21 cellular contexts compared by ENCODE assay signal in genomic region chr12:47885566-47885965, GRCh38. TPM values are rescaled to one million over a fixed set of nuclear protein-coding genes. Genes with fewer than 3 reads are reported as not detected.
DNase-seq lines count a peak whose midpoint lies in the region; ATAC-seq, FAIRE-seq and TF ChIP-seq lines count a peak whose summit lies in the region.
"Had no signal": no experiment of that assay in that cellular context is flagged by ENCODE, and none has a peak within 500 bp of the region (broad histone marks: within the 10 kb centered on the region; RNA-seq: fewer than 3 reads in every experiment).

No MANE protein-coding gene starts in this region.

- peak overlapping the region; percentile 33 for H3K4me3 Mint-ChIP-seq in T-helper 17 cell
- H3K4me3 Mint-ChIP-seq: HFFc6 had no signal

- POLR2A ChIA-PET in HepG2 (lab: Yijun Ruan, JAX), result no interaction called here
- POLR2A ChIA-PET in GM12878 (lab: Charles Lee), result interaction anchor here (1.3 to 2.9 kb wide), 6 partner anchors 9 to 131 kb away, joined by 4 to 22 read pairs (median 8); partner anchors contain the start of gene VDR

- no peaks in the 10 kb centered on the region for H4K20me1 ChIP-seq in HepG2 (ENCODE audit: insufficient read depth, low read length)
- H4K20me1 ChIP-seq in GM12878 (ENCODE audit: control insufficient read depth, insufficient read depth), result no peaks in the 10 kb centered on the region

- peaks cover 2% of the 10 kb centered on the region for H3K36me3 Mint-ChIP-seq in T-helper 17 cell (ENCODE audit: low read depth)

- WGBS in HepG2 (ENCODE audit: low lambda C conversion rate), result 57% methylated on average over 2 of the region's 2 CpGs
- WGBS in right lobe of liver (ENCODE audit: insufficient coverage, low coverage, low lambda C conversion rate, missing lambda C conversion rate), result 80% methylated on average over 1 of the region's 2 CpGs
- WGBS in GM12878 (ENCODE audit: insufficient coverage, insufficient replicate concordance, low lambda C conversion rate, missing lambda C conversion rate), result 39% methylated on average over 2 of the region's 2 CpGs

- no peak overlapping the region for H3K4me3 ChIP-seq in HepG2 (replicated peaks in 1 of 3; ENCODE audit: insufficient read depth in 1 of 3, low read depth in 2 of 3, low read length in 3 of 3)
- H3K4me3 ChIP-seq in right lobe of liver, result no peak overlapping the region
- H3K4me3 ChIP-seq in GM12878, result no peak overlapping the region
- H3K4me3 ChIP-seq: hepatocyte, lung, SJSA1, tibial artery had no signal

- H3K4me2 ChIP-seq in HepG2 (ENCODE audit: low read depth, low read length) (no peak overlapping the region), GM12878 (ENCODE audit: control insufficient read depth, insufficient read depth) (peak overlapping the region; percentile 94)
- H3K4me2 ChIP-seq: hepatocyte had no signal

- H3K27ac Mint-ChIP-seq in T-helper 17 cell, result peak overlapping the region; percentile 87
- H3K27ac Mint-ChIP-seq: HFFc6 had no signal

- peaks cover 34% of the 10 kb centered on the region for H3K4me1 ChIP-seq in HepG2 (ENCODE audit: insufficient read depth, low read length)
- H3K4me1 ChIP-seq in right lobe of liver, result peaks cover 0 to 2% (median 0%) of the 10 kb centered on the region in 4 donors
- H3K4me1 ChIP-seq in GM12878 (ENCODE audit: control insufficient read depth, insufficient read depth, low read length), result peaks cover 55% of the 10 kb centered on the region

- BruUV-seq in HepG2 (replicated peaks; lab: Mats Ljungman, UMichigan) (no TSS peak), GM12878 (replicated peaks; lab: Mats Ljungman, UMichigan) (no TSS peak)

- TF ChIP-seq CTCF in HepG2 (CRISPR knock-in tag; IDR thresholded peaks at IDR 0.05), result no peak
- TF ChIP-seq CTCF in right lobe of liver (IDR thresholded peaks at IDR 0.05), result no peak
- no peak for TF ChIP-seq CTCF in GM12878 (IDR thresholded peaks at IDR 0.05 in 2 of 3, conservative IDR thresholded peaks at IDR 0.05 in 1 of 3; ENCODE audit: control insufficient read depth in 2 of 3, extremely low read depth in 1 of 3, insufficient read depth in 1 of 3, low read depth in 3 of 3, low read length in 3 of 3)

- H3K27me3 ChIP-seq in HepG2 (ENCODE audit: control insufficient read depth in 1 of 2, insufficient read depth in 2 of 2, low read length in 2 of 2) (peaks cover 0 to 19% of the 10 kb centered on the region in 2 experiments; a peak in 2 of 5 replicates), right lobe of liver (no peaks in the 10 kb centered on the region), GM12878 (replicated peaks in 1 of 2; ENCODE audit: control insufficient read depth in 2 of 2, insufficient read depth in 2 of 2, low read length in 1 of 2) (no peaks in the 10 kb centered on the region)
- H3K27me3 ChIP-seq: brain microvascular endothelial cell, hepatocyte, SJSA1 had no signal

- FAIRE-seq in HepG2 (lab: Jason Lieb, UNC) (no peak), GM12878 (lab: Jason Lieb, UNC) (no peak)
- FAIRE-seq: endothelial cell of umbilical vein had no signal

- TF ChIP-seq POLR2A in HepG2 (IDR thresholded peaks at IDR 0.05; ENCODE audit: insufficient read depth in 1 of 2, low read depth in 2 of 2, low read length in 2 of 2) (no peak), right lobe of liver (IDR thresholded peaks at IDR 0.05) (no peak), GM12878 (IDR thresholded peaks at IDR 0.05; ENCODE audit: low read depth, low read length) (no peak)

- H3K27ac ChIP-seq in HepG2 (ENCODE audit: extremely low read length, insufficient read depth, low read length), result no peak overlapping the region
- no peak overlapping the region for H3K27ac ChIP-seq in right lobe of liver
- H3K27ac ChIP-seq in GM12878 (ENCODE audit: control insufficient read depth, insufficient read depth), result no peak overlapping the region; the same call in 1 of the 2 replicates
- H3K27ac ChIP-seq: brain microvascular endothelial cell, hepatocyte, SJSA1, tibial artery had no signal

- DNase-seq in HepG2 (ENCODE audit: low spot score) (no peak), right lobe of liver (no peak), T-helper 17 cell (no peak), GM12878 (ENCODE audit: low read depth, low spot score) (no peak), cerebellar nuclear complex (lab: John Stamatoyannopoulos, UW) (no peak), dermis blood vessel endothelial cell (no peak)
- DNase-seq: brain microvascular endothelial cell, COR-L47, cortex of kidney, DND-41, HFFc6, NCI-H1694 treated with DMSO at 0.1 percent for 48 hours, NCI-H2227 treated with DMSO at 0.1 percent for 48 hours, occipital lobe had no signal

- no peaks in the 10 kb centered on the region for H3K9me3 ChIP-seq in HepG2 (ENCODE audit: low read length)
- no peaks in the 10 kb centered on the region for H3K9me3 ChIP-seq in right lobe of liver
- H3K9me3 ChIP-seq in T-helper 17 cell (ENCODE audit: control insufficient read depth, low read length, poor library complexity, severe bottlenecking), result no peaks in the 10 kb centered on the region
- H3K9me3 ChIP-seq in GM12878 (replicated peaks; ENCODE audit: control insufficient read depth, insufficient read depth, low read length), result no peaks in the 10 kb centered on the region
- H3K9me3 ChIP-seq: SJSA1, tibial artery had no signal

- H3K36me3 ChIP-seq in HepG2 (replicated peaks in 1 of 2; ENCODE audit: control insufficient read depth in 1 of 2, insufficient read depth in 2 of 2, low read length in 2 of 2), result no peaks in the 10 kb centered on the region
- no peaks in the 10 kb centered on the region for H3K36me3 ChIP-seq in right lobe of liver
- no peaks in the 10 kb centered on the region for H3K36me3 ChIP-seq in GM12878 (ENCODE audit: control insufficient read depth in 2 of 2, insufficient read depth in 2 of 2, low read length in 1 of 2)
- H3K36me3 ChIP-seq: brain microvascular endothelial cell, SJSA1, tibial artery had no signal

- H3K4me1 Mint-ChIP-seq in T-helper 17 cell, result peaks cover 47% of the 10 kb centered on the region

- in situ Hi-C loops in HepG2 (cut with HindIII; ENCODE audit: extremely low pct_ligation_motif_present, low pct_unique_long_range_greater_than_20kb) (no loop called here), GM12878 (cut with MboI) (no loop called here)

- CTCF ChIA-PET in HepG2 (lab: Yijun Ruan, JAX; ENCODE audit: low intra/inter-chr PET ratio, low total read pairs) (no interaction called here), GM12878 (lab: Yijun Ruan, JAX) (interaction anchor here (0.6 to 13.0 kb wide), 16 partner anchors 9 to 272 kb away, joined by 3 to 94 read pairs (median 8); partner anchors contain the start of gene VDR)

- ATAC-seq in HepG2 (no peak), right lobe of liver (no peak), T-helper 17 cell (no peak), GM12878 (no peak), HG03521 (IDR thresholded peaks at IDR 0.05; ENCODE audit: unreplicated experiment) (no peak)
- ATAC-seq: Panc1 had no signal

- TF ChIP-seq EP300 in HepG2 (IDR thresholded peaks at IDR 0.05; ENCODE audit: low read depth in 2 of 2, low read length in 2 of 2) (no peak), HepG2 (CRISPR knock-in tag; IDR thresholded peaks at IDR 0.05; ENCODE audit: borderline replicate concordance) (no peak), GM12878 (IDR thresholded peaks at IDR 0.05; ENCODE audit: borderline replicate concordance in 1 of 2, control insufficient read depth in 1 of 2, low read depth in 2 of 2, low read length in 2 of 2) (no peak)

- H3K27me3 Mint-ChIP-seq in T-helper 17 cell, result no peaks in the 10 kb centered on the region

- H3K9ac ChIP-seq in HepG2 (ENCODE audit: insufficient read depth, low read depth, low read length) (no peak overlapping the region), GM12878 (ENCODE audit: control insufficient read depth, insufficient read depth, low read length) (no peak overlapping the region; the same call in 1 of the 2 replicates)

- RAD21 ChIA-PET in GM12878 (lab: Charles Lee; ENCODE audit: unreplicated experiment), result interaction anchor here (0.6 to 4.4 kb wide), 16 partner anchors 9 to 130 kb away, joined by 3 to 44 read pairs (median 8); partner anchors contain the start of genes RAPGEF3 and VDR

- intact Hi-C loops in HepG2 (cut with micrococcal nuclease; ENCODE audit: unreplicated experiment), result no loop called here
- intact Hi-C loops in right lobe of liver (cut with DNase I), result no loop called here
- intact Hi-C loops in GM12878 (cut with micrococcal nuclease; ENCODE audit: unreplicated experiment), result no loop called here

- H3K79me2 ChIP-seq in HepG2 (ENCODE audit: insufficient read depth, low read length) (no peaks in the 10 kb centered on the region), GM12878 (ENCODE audit: control insufficient read depth, insufficient read depth, low read length) (no peaks in the 10 kb centered on the region)
- H3K79me2 ChIP-seq: hepatocyte had no signal

- H2AFZ ChIP-seq in HepG2 (ENCODE audit: low read length) (no peak overlapping the region), GM12878 (ENCODE audit: control insufficient read depth, low read depth, low read length) (peak overlapping the region; percentile 55; the same call in 1 of the 2 replicates)
- H2AFZ ChIP-seq: hepatocyte had no signal

- TF ChIP-seq RAD21 in HepG2 (CRISPR knock-in tag; IDR thresholded peaks at IDR 0.05) (no peak), GM12878 (IDR thresholded peaks at IDR 0.05; ENCODE audit: insufficient read depth, low read depth, low read length) (no peak)

- SMC1A ChIA-PET in GM12878 (lab: Charles Lee; ENCODE audit: uncharacterized antibody, unreplicated experiment), result interaction anchor here (0.6 to 11.6 kb wide), 17 partner anchors 9 to 1660 kb away, joined by 3 to 118 read pairs (median 5); partner anchors contain the start of gene HDAC7

RNA-seq across cellular contexts. Expression of gene VDR, which starts 19.2 kb away (rescaled TPM):
- total RNA-seq in HepG2 (2016; rRNA removed; fragmentation: Illumina TruSeq; extraction: Trizol), result 0.21 and 0.33 TPM in 2 replicates
- 0.09 TPM in 1 of 2 replicates, not detected in the other for total RNA-seq in HepG2 (2016; cell fraction: cytosol; rRNA removed; fragmentation: Illumina TruSeq; extraction: Trizol; ENCODE audit: low read depth)
- 0.40 and 0.52 TPM in 2 replicates for total RNA-seq in HepG2 (2016; cell fraction: insoluble cytoplasmic fraction; rRNA removed; fragmentation: Illumina TruSeq; extraction: Trizol)
- 0.14 and 0.22 TPM in 2 replicates for total RNA-seq in HepG2 (2016; cell fraction: membrane; rRNA removed; fragmentation: Illumina TruSeq; extraction: Trizol)
- total RNA-seq in HepG2 (2016; cell fraction: nucleus; rRNA removed; fragmentation: Illumina TruSeq; extraction: Trizol), result 0.16 and 0.25 TPM in 2 replicates
- polyA plus RNA-seq in HepG2 (2011; rRNA removed), result 0.08 and 0.13 TPM in 2 replicates
- polyA plus RNA-seq in HepG2 (2011; cell fraction: cytosol; rRNA removed), result 0.04 and 0.09 TPM in 2 replicates
- 0.10 and 0.21 TPM in 2 replicates for polyA plus RNA-seq in HepG2 (2011; cell fraction: nucleus; rRNA removed)
- 0.08 and 0.35 TPM in 2 replicates for polyA plus RNA-seq in HepG2 (2012)
- not detected in 2 replicates for polyA plus RNA-seq in HepG2 (2016; cell fraction: cytosol; fragmentation: Illumina TruSeq; extraction: Trizol; ENCODE audit: low read depth)
- polyA plus RNA-seq in HepG2 (2016; cell fraction: insoluble cytoplasmic fraction; fragmentation: Illumina TruSeq; extraction: Trizol; ENCODE audit: low read depth), result 0.24 and 0.36 TPM in 2 replicates
- polyA plus RNA-seq in HepG2 (2016; cell fraction: membrane; fragmentation: Illumina TruSeq; extraction: Trizol; ENCODE audit: low read depth), result 0.03 and 0.12 TPM in 2 replicates
- polyA plus RNA-seq in HepG2 (2016; cell fraction: nucleus; fragmentation: Illumina TruSeq; extraction: Trizol; ENCODE audit: insufficient read depth, low read depth), result 0.48 and 0.64 TPM in 2 replicates
- polyA minus RNA-seq in HepG2 (2011; rRNA and poly(A)+ RNA removed; ENCODE audit: low replicate concordance), result 0.16 and 12.3 TPM in 2 replicates
- polyA minus RNA-seq in HepG2 (2011; cell fraction: cytosol; rRNA and poly(A)+ RNA removed), result not detected in 2 replicates
- 0.13 and 0.25 TPM in 2 replicates for polyA minus RNA-seq in HepG2 (2011; cell fraction: nucleus; rRNA and poly(A)+ RNA removed)
- 1 to 10 TPM in 1 of 6 experiments, under 1 TPM in 5; 0.18 to 1.2 (median 0.39) TPM for total RNA-seq in right lobe of liver
- total RNA-seq in T-helper 17 cell, result 1 to 10 TPM; 1.8 to 4.5 TPM
- total RNA-seq in GM12878 (2013; cell fraction: nucleolus; rRNA removed), result 5.2 and 6.8 TPM in 2 replicates
- total RNA-seq in GM12878 (2014; rRNA removed), result 2.0 and 2.9 TPM in 2 replicates
- total RNA-seq in GM12878 (2014; rRNA removed; fragmentation: Illumina TruSeq; extraction: Trizol), result 1.7 TPM in 2 replicates
- 3.0 and 3.8 TPM in 2 replicates for total RNA-seq in GM12878 (2021)
- 4.1 TPM for polyA plus RNA-seq in GM12878 (2011; ENCODE audit: low read depth)
- polyA plus RNA-seq in GM12878 (2011; rRNA removed), result 3.0 and 7.9 TPM in 2 replicates
- polyA plus RNA-seq in GM12878 (2011; cell fraction: cytosol; rRNA removed), result 7.6 and 7.7 TPM in 2 replicates
- polyA plus RNA-seq in GM12878 (2011; cell fraction: nucleus; rRNA removed), result 4.9 and 10.2 TPM in 2 replicates
- 5.7 and 6.8 TPM in 2 replicates for polyA plus RNA-seq in GM12878 (2012)
- 4.2 and 5.0 TPM in 2 replicates for polyA plus RNA-seq in GM12878 (2014; fragmentation: Illumina TruSeq; extraction: Trizol)
- polyA plus RNA-seq in GM12878 (2014; fragmentation: Nextera tagmentation; extraction: Ambion mirVana), result under 1 TPM; 0.27 to 0.75 TPM
- 2.9 and 3.1 TPM in 2 replicates for polyA plus RNA-seq in GM12878 (2014; rRNA removed)
- 1 to 10 TPM; 2.7 to 3.5 TPM for polyA plus RNA-seq in GM12878 (2016; fragmentation: Nextera tagmentation; extraction: Ambion mirVana)
- polyA minus RNA-seq in GM12878 (2011; rRNA and poly(A)+ RNA removed), result 10.7 and 17.9 TPM in 2 replicates
- polyA minus RNA-seq in GM12878 (2011; cell fraction: cytosol; rRNA and poly(A)+ RNA removed), result 4.1 TPM in 2 replicates
- 3.5 and 6.7 TPM in 2 replicates for polyA minus RNA-seq in GM12878 (2011; cell fraction: nucleus; rRNA and poly(A)+ RNA removed)
- total RNA-seq in dermis blood vessel endothelial cell, result under 0.01 and 0.47 TPM in 2 replicates
- total RNA-seq: occipital lobe had no signal

Comparison
In these comparisons a context has a peak if more than half of its experiments do, and no peak if none do; other contexts are left out.
1. Of the 75 proteins assayed by ChIP-seq in both HepG2 and GM12878: peak only in HepG2: CEBPB; only in GM12878: none; in both: none; in neither: 74.